In genomic region chr7:130896051-130896881, GRCh38 we compare ENCODE assay signal across 8 cellular contexts.
DNase-seq lines count a peak whose midpoint lies in the region; ATAC-seq and TF ChIP-seq lines count a peak whose summit lies in the region.

No MANE protein-coding gene starts in this region.

- no peak for ATAC-seq in GM19023 (IDR thresholded peaks at IDR 0.05; ENCODE audit: unreplicated experiment)

- H3K4me1 ChIP-seq in transverse colon, result peaks cover 40 to 94% (median 80%) of the 10 kb centered on the region in 4 donors

- no peaks in the 10 kb centered on the region for H3K27me3 ChIP-seq in transverse colon

- no peak overlapping the region for H3K4me3 Mint-ChIP-seq in activated naive CD4-positive, alpha-beta T cell treated with anti-CD3 and anti-CD28 coated beads for 36 hours
- H3K4me3 Mint-ChIP-seq in activated CD4-positive, alpha-beta memory T cell treated with anti-CD3 and anti-CD28 coated beads, Interleukin-2, amount 10 ng/mL, durations not matched to agents 7 days and 5 days, result no peak overlapping the region
- no peak overlapping the region for H3K4me3 Mint-ChIP-seq in glutamatergic neuron (ENCODE audit: unreplicated experiment)

- DNase-seq in activated naive CD4-positive, alpha-beta T cell treated with anti-CD3 and anti-CD28 coated beads for 36 hours, result no peak
- no peak for DNase-seq in activated naive CD4-positive, alpha-beta T cell (lab: John Stamatoyannopoulos, UW)
- no peak for DNase-seq in activated CD4-positive, alpha-beta memory T cell treated with anti-CD3 and anti-CD28 coated beads, Interleukin-2, amount 10 ng/mL, durations not matched to agents 7 days and 5 days
- DNase-seq in glutamatergic neuron, result no peak
- DNase-seq in transverse colon, result no peak
- DNase-seq in effector CD8-positive, alpha-beta T cell (lab: John Stamatoyannopoulos, UW), result no peak
- DNase-seq in activated CD4-positive, CD25-positive, alpha-beta regulatory T cell (lab: John Stamatoyannopoulos, UW), result no peak

- peak overlapping the region; percentile 85 for H3K27ac Mint-ChIP-seq in activated naive CD4-positive, alpha-beta T cell treated with anti-CD3 and anti-CD28 coated beads for 36 hours
- H3K27ac Mint-ChIP-seq in activated CD4-positive, alpha-beta memory T cell treated with anti-CD3 and anti-CD28 coated beads, Interleukin-2, amount 10 ng/mL, durations not matched to agents 7 days and 5 days, result peak overlapping the region; percentile 74
- H3K27ac Mint-ChIP-seq in glutamatergic neuron (ENCODE audit: unreplicated experiment), result peak overlapping the region; percentile 41

- intact Hi-C loops in activated naive CD4-positive, alpha-beta T cell treated with anti-CD3 and anti-CD28 coated beads for 36 hours (cut with micrococcal nuclease), result loop anchor here (5.0 kb wide), 2 partner anchors 211 to 526 kb away; no protein-coding TSS in a partner anchor
- intact Hi-C loops in transverse colon (cut with DNase I; ENCODE audit: low total_unique reads), result loop anchor here (5.0 to 10.0 kb wide), 2 partner anchors 111 to 529 kb away; no protein-coding TSS in a partner anchor

- H3K36me3 ChIP-seq in transverse colon, result peaks cover 0 to 3% (median 0%) of the 10 kb centered on the region in 4 donors

- peaks cover 83% of the 10 kb centered on the region for H3K4me1 Mint-ChIP-seq in activated naive CD4-positive, alpha-beta T cell treated with anti-CD3 and anti-CD28 coated beads for 36 hours (ENCODE audit: low read depth)
- H3K4me1 Mint-ChIP-seq in activated CD4-positive, alpha-beta memory T cell treated with anti-CD3 and anti-CD28 coated beads, Interleukin-2, amount 10 ng/mL, durations not matched to agents 7 days and 5 days, result peaks cover 82% of the 10 kb centered on the region
- H3K4me1 Mint-ChIP-seq in glutamatergic neuron (ENCODE audit: low read depth, unreplicated experiment), result peaks cover 22% of the 10 kb centered on the region

- TF ChIP-seq POLR2A in transverse colon (IDR thresholded peaks at IDR 0.05), result no peak

- TF ChIP-seq EP300 in transverse colon (IDR thresholded peaks at IDR 0.05; ENCODE audit: low read depth), result no peak

- TF ChIP-seq CTCF in glutamatergic neuron (IDR thresholded peaks at IDR 0.05; ENCODE audit: partially characterized antibody, unreplicated experiment) (no peak), transverse colon (IDR thresholded peaks at IDR 0.05) (no peak)

- peaks cover 72% of the 10 kb centered on the region for H3K36me3 Mint-ChIP-seq in activated naive CD4-positive, alpha-beta T cell treated with anti-CD3 and anti-CD28 coated beads for 36 hours (ENCODE audit: low read depth)
- H3K36me3 Mint-ChIP-seq in activated CD4-positive, alpha-beta memory T cell treated with anti-CD3 and anti-CD28 coated beads, Interleukin-2, amount 10 ng/mL, durations not matched to agents 7 days and 5 days (ENCODE audit: low read depth), result peaks cover 81% of the 10 kb centered on the region
- peaks cover 7% of the 10 kb centered on the region for H3K36me3 Mint-ChIP-seq in glutamatergic neuron (ENCODE audit: unreplicated experiment)

- in situ Hi-C loops in transverse colon (cut with MboI; ENCODE audit: low pct_ligation_motif_present in 1 of 4, low pct_unique_long_range_greater_than_20kb in 1 of 4, low sequenced_read_pairs in 3 of 4), result loop anchor here in 3 of 4 donors (10.0 to 25.0 kb wide), 5 partner anchors 139 to 516 kb away; no protein-coding TSS in a partner anchor

- POLR2A ChIA-PET in activated CD4-positive, alpha-beta memory T cell treated with anti-CD3 and anti-CD28 coated beads, Interleukin-2, amount 10 ng/mL, durations not matched to agents 7 days and 5 days (lab: Charles Lee), result interaction anchor here (1.1 to 6.1 kb wide), 17 partner anchors 10 to 526 kb away, joined by 3 to 60 read pairs (median 6); no protein-coding TSS in a partner anchor

- CTCF ChIA-PET in activated naive CD4-positive, alpha-beta T cell treated with anti-CD3 and anti-CD28 coated beads for 36 hours (lab: Charles Lee), result interaction anchor here (0.6 to 2.1 kb wide), 36 partner anchors 8 to 1125 kb away, joined by 3 to 30 read pairs (median 6); no protein-coding TSS in a partner anchor
- CTCF ChIA-PET in activated CD4-positive, alpha-beta memory T cell treated with anti-CD3 and anti-CD28 coated beads, Interleukin-2, amount 10 ng/mL, durations not matched to agents 7 days and 5 days (lab: Charles Lee), result interaction anchor here (0.6 to 5.8 kb wide), 50 partner anchors 8 to 526 kb away, joined by 3 to 66 read pairs (median 6); no protein-coding TSS in a partner anchor

- H3K4me3 ChIP-seq in transverse colon, result no peak overlapping the region

- WGBS in transverse colon (ENCODE audit: low coverage in 1 of 2), 2 donors, result 70 to 77% methylated on average over 11 to 13 of the region's 13 CpGs

- H3K27ac ChIP-seq in transverse colon, result peak overlapping the region; percentile 84 to 94 (median 88)

- H3K27me3 Mint-ChIP-seq in activated naive CD4-positive, alpha-beta T cell treated with anti-CD3 and anti-CD28 coated beads for 36 hours (ENCODE audit: low read depth), result no peaks in the 10 kb centered on the region
- H3K27me3 Mint-ChIP-seq in activated CD4-positive, alpha-beta memory T cell treated with anti-CD3 and anti-CD28 coated beads, Interleukin-2, amount 10 ng/mL, durations not matched to agents 7 days and 5 days, result no peaks in the 10 kb centered on the region
- peaks cover 4% of the 10 kb centered on the region for H3K27me3 Mint-ChIP-seq in glutamatergic neuron (ENCODE audit: unreplicated experiment)

- H3K9me3 Mint-ChIP-seq in activated naive CD4-positive, alpha-beta T cell treated with anti-CD3 and anti-CD28 coated beads for 36 hours, result no peaks in the 10 kb centered on the region
- no peaks in the 10 kb centered on the region for H3K9me3 Mint-ChIP-seq in activated CD4-positive, alpha-beta memory T cell treated with anti-CD3 and anti-CD28 coated beads, Interleukin-2, amount 10 ng/mL, durations not matched to agents 7 days and 5 days
- peaks cover 6% of the 10 kb centered on the region for H3K9me3 Mint-ChIP-seq in glutamatergic neuron (ENCODE audit: unreplicated experiment)

- no peaks in the 10 kb centered on the region for H3K9me3 ChIP-seq in transverse colon
